In genomic region chr21:45449658-45450502, GRCh38 we compare ENCODE assay signal across 1 cellular context.
TF ChIP-seq lines count a peak whose summit lies in the region.

No MANE protein-coding gene starts in this region.

TF ChIP-seq in GM23338, 12 proteins besides CTCF, POLR2A, EP300 and RAD21 (continued from another document):
- TF ChIP-seq, protein P1, sequence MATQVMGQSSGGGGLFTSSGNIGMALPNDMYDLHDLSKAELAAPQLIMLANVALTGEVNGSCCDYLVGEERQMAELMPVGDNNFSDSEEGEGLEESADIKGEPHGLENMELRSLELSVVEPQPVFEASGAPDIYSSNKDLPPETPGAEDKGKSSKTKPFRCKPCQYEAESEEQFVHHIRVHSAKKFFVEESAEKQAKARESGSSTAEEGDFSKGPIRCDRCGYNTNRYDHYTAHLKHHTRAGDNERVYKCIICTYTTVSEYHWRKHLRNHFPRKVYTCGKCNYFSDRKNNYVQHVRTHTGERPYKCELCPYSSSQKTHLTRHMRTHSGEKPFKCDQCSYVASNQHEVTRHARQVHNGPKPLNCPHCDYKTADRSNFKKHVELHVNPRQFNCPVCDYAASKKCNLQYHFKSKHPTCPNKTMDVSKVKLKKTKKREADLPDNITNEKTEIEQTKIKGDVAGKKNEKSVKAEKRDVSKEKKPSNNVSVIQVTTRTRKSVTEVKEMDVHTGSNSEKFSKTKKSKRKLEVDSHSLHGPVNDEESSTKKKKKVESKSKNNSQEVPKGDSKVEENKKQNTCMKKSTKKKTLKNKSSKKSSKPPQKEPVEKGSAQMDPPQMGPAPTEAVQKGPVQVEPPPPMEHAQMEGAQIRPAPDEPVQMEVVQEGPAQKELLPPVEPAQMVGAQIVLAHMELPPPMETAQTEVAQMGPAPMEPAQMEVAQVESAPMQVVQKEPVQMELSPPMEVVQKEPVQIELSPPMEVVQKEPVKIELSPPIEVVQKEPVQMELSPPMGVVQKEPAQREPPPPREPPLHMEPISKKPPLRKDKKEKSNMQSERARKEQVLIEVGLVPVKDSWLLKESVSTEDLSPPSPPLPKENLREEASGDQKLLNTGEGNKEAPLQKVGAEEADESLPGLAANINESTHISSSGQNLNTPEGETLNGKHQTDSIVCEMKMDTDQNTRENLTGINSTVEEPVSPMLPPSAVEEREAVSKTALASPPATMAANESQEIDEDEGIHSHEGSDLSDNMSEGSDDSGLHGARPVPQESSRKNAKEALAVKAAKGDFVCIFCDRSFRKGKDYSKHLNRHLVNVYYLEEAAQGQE (IDR thresholded peaks at IDR 0.05; ENCODE audit: unreplicated experiment): no peak
